Comparison of ENCODE assay signal across 8 cellular contexts in the genomic region with DNA sequence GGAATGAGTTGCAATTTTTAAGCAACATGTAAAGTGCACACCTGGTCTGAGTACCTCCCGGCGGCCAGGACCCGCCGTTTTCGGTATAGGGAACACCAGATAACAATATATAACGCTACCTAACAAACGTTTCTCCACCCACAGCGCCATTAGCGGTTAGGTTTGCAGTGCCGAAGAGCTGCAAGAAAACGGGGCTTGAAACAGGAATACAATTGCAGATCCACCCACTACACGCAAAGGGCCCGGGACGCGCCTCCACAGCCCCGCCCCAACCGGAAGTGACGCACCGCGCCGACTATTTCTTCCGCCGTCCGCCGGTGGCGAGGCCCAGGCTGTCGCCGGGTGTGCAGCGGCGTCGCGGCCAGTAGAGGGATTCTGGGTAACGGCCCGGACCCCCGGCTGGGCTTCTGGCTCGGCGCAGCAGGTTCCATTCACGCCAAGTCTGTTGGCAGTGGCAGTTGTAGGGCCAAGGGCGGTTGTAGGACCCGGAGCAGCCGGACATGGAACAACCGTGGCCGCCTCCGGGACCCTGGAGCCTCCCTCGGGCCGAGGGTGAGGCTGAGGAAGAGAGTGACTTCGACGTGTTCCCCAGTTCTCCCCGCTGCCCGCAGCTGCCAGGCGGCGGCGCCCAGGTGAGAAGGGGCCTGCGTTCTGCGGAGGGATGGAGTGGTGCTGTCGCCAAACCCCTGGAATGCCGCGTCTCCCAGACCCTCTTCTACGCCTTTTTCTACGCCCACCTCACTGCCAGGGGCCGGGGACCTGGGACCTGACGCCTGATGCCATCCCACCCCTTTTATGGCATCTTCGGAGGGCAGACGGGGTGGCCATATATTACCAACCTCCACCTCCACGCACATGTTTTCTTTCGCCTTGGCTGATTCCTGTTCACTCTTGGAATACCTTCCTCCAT. TPM values are rescaled to one million over a fixed set of nuclear protein-coding genes. Genes with fewer than 3 reads are reported as not detected.
DNase-seq lines count a peak whose midpoint lies in the region; ATAC-seq and TF ChIP-seq lines count a peak whose summit lies in the region.

Gene CDC37L1 (plus strand): TSS at position 302 of the 910 bp plus-strand sequence. CDS start 199 bp downstream, at position 501.

- no peaks in the 10 kb centered on the region for H3K27me3 ChIP-seq in thyroid gland

- H3K4me3 ChIP-seq in thyroid gland (replicated peaks in 1 of 3), result peak within 1 kb of the TSS; percentile 27 to 83 (median 63)

- peak within 1 kb of the TSS; percentile 93 to 97 (median 97) for H3K27ac ChIP-seq in thyroid gland

- peaks cover 7% of the 10 kb centered on the region for H3K4me1 Mint-ChIP-seq in activated naive CD8-positive, alpha-beta T cell treated with anti-CD3 and anti-CD28 coated beads for 36 hours
- peaks cover 14% of the 10 kb centered on the region for H3K4me1 Mint-ChIP-seq in osteocyte (ENCODE audit: unreplicated experiment)

- no peak within 1 kb of the TSS for H3K4me3 Mint-ChIP-seq in activated naive CD8-positive, alpha-beta T cell treated with anti-CD3 and anti-CD28 coated beads for 36 hours
- H3K4me3 Mint-ChIP-seq in osteocyte (ENCODE audit: unreplicated experiment), result no peak within 1 kb of the TSS

- TF ChIP-seq POLR2A in thyroid gland (IDR thresholded peaks at IDR 0.05), result peak in 1 of 2 donors; percentile 100

- peak; percentile 95 for ATAC-seq in HG02588 (IDR thresholded peaks at IDR 0.05; ENCODE audit: unreplicated experiment)
- peak; percentile 96 for ATAC-seq in SK-N-SH treated with all-trans-retinoic acid at 6 μM for 48 hours

- 0 to 1% methylated on average over 32 to 51 of the region's 66 CpGs for WGBS in thyroid gland, 2 donors

- peaks cover 12 to 13% of the 10 kb centered on the region in 2 donors for H3K4me1 ChIP-seq in thyroid gland

- intact Hi-C loops in head of caudate nucleus (cut with DNase I), result loop anchor here (5.0 kb wide), 1 partner anchor 113 kb away; the partner anchor contains the start of gene RCL1
- intact Hi-C loops in thyroid gland (cut with DNase I), result no loop called here

- peak; percentile 40 for TF ChIP-seq CTCF in GM10266 (IDR thresholded peaks at IDR 0.05; ENCODE audit: control insufficient read depth, insufficient read depth, low read depth, missing control alignments)
- TF ChIP-seq CTCF in osteocyte (IDR thresholded peaks at IDR 0.05), result peak; percentile 69
- TF ChIP-seq CTCF in thyroid gland (IDR thresholded peaks at IDR 0.05), result peak; percentile 59 to 82 (median 69)

- peaks cover 3% of the 10 kb centered on the region for H3K36me3 Mint-ChIP-seq in activated naive CD8-positive, alpha-beta T cell treated with anti-CD3 and anti-CD28 coated beads for 36 hours
- H3K36me3 Mint-ChIP-seq in osteocyte (ENCODE audit: unreplicated experiment), result peaks cover 3% of the 10 kb centered on the region

- no peaks in the 10 kb centered on the region for H3K27me3 Mint-ChIP-seq in activated naive CD8-positive, alpha-beta T cell treated with anti-CD3 and anti-CD28 coated beads for 36 hours
- H3K27me3 Mint-ChIP-seq in osteocyte (ENCODE audit: unreplicated experiment), result no peaks in the 10 kb centered on the region

- no peaks in the 10 kb centered on the region for H3K9me3 ChIP-seq in thyroid gland

- H3K36me3 ChIP-seq in thyroid gland, result no peaks in the 10 kb centered on the region

- DNase-seq in GM10266 (ENCODE audit: extremely low spot score) (peak; percentile 90), NCI-H1092 (lab: John Stamatoyannopoulos, UW) (peak; percentile 96), head of caudate nucleus (peak; percentile 94 to 100 (median 98)), osteocyte (ENCODE audit: extremely low spot score, unreplicated experiment) (peak; percentile 99), thyroid gland (peak; percentile 97)
- peak; percentile 99 for DNase-seq in activated naive CD8-positive, alpha-beta T cell treated with anti-CD3 and anti-CD28 coated beads for 36 hours

- no peaks in the 10 kb centered on the region for H3K9me3 Mint-ChIP-seq in activated naive CD8-positive, alpha-beta T cell treated with anti-CD3 and anti-CD28 coated beads for 36 hours
- no peaks in the 10 kb centered on the region for H3K9me3 Mint-ChIP-seq in osteocyte (ENCODE audit: unreplicated experiment)

- no peak within 1 kb of the TSS for H3K27ac Mint-ChIP-seq in activated naive CD8-positive, alpha-beta T cell treated with anti-CD3 and anti-CD28 coated beads for 36 hours
- no peak within 1 kb of the TSS for H3K27ac Mint-ChIP-seq in osteocyte (ENCODE audit: unreplicated experiment)

TF ChIP-seq in SK-N-SH treated with all-trans-retinoic acid at 6 μM for 48 hours, 23 proteins besides CTCF, POLR2A, EP300 and RAD21:
- TF ChIP-seq POU6F1 (CRISPR knock-in tag; IDR thresholded peaks at IDR 0.05; ENCODE audit: borderline replicate concordance, low read depth) (0 out of 2 replicates have a peak, but pooled peaks have one; percentile 25), CSRNP3 (CRISPR knock-in tag; IDR thresholded peaks at IDR 0.05) (no peak), TOX (CRISPR knock-in tag; IDR thresholded peaks at IDR 0.05; ENCODE audit: borderline replicate concordance) (no peak), CREB5 (CRISPR knock-in tag; IDR thresholded peaks at IDR 0.05; ENCODE audit: low read depth) (no peak), ZC3H10 (CRISPR knock-in tag; IDR thresholded peaks at IDR 0.05) (no peak), CSDC2 (CRISPR knock-in tag; IDR thresholded peaks at IDR 0.05) (no peak)
- TF ChIP-seq, protein P1, sequence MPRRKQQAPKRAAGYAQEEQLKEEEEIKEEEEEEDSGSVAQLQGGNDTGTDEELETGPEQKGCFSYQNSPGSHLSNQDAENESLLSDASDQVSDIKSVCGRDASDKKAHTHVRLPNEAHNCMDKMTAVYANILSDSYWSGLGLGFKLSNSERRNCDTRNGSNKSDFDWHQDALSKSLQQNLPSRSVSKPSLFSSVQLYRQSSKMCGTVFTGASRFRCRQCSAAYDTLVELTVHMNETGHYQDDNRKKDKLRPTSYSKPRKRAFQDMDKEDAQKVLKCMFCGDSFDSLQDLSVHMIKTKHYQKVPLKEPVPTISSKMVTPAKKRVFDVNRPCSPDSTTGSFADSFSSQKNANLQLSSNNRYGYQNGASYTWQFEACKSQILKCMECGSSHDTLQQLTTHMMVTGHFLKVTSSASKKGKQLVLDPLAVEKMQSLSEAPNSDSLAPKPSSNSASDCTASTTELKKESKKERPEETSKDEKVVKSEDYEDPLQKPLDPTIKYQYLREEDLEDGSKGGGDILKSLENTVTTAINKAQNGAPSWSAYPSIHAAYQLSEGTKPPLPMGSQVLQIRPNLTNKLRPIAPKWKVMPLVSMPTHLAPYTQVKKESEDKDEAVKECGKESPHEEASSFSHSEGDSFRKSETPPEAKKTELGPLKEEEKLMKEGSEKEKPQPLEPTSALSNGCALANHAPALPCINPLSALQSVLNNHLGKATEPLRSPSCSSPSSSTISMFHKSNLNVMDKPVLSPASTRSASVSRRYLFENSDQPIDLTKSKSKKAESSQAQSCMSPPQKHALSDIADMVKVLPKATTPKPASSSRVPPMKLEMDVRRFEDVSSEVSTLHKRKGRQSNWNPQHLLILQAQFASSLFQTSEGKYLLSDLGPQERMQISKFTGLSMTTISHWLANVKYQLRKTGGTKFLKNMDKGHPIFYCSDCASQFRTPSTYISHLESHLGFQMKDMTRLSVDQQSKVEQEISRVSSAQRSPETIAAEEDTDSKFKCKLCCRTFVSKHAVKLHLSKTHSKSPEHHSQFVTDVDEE (CRISPR knock-in tag; IDR thresholded peaks at IDR 0.05), result no peak

RNA-seq across cellular contexts. Expression of gene CDC37L1, which starts in this region (rescaled TPM):
- total RNA-seq in activated naive CD8-positive, alpha-beta T cell treated with anti-CD3 and anti-CD28 coated beads for 36 hours, result 10 to 100 TPM; 10.7 to 10.9 TPM
- total RNA-seq in osteocyte (14.9 and 19.9 TPM in 2 replicates), thyroid gland (10 to 100 TPM; 33.8 to 44.6 (median 37.3) TPM)

Comparison
In these comparisons a context has a peak if more than half of its experiments do, and no peak if none do; other contexts are left out.
1. Peak in every context shown above with its lines: DNase-seq, ATAC-seq, H3K4me3 ChIP-seq and H3K27ac ChIP-seq.